1 cellular context compared by ENCODE assay signal in the genomic region with DNA sequence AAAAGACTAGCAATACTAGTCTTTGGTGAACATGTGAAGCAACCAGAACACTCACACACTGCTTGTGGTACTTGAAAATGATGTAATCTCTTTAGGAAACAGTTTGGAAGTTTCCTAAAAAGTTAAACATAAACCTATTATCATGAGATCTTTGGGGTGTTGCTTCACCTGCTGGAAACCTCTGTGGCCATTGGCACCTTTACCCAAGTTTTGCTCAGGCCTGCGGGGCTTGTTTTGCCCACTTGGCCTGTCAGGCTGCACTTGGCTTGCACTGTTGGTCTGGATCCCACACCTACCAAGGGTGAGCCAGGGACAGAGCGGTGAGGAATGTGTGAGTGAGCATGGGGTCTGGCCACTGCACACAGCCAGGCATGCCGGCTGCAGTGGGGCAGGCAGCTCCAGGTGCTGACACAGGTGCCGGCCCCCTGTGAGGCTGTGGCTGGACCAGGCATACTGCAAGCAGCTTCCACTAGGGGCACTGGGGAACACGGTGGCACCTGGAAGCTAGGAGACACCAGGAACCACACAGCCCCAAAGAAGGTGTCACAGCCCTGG.
A peak's percentile ranks its signal among the peaks of the same experiment; 100 is the strongest.
TF ChIP-seq lines count a peak whose summit lies in the region.

No MANE protein-coding gene starts in this region.

TF ChIP-seq in K562, 482 proteins besides CTCF, POLR2A, EP300 and RAD21 (continued from another document):
- TF ChIP-seq RAD51 (IDR thresholded peaks at IDR 0.05; ENCODE audit: borderline replicate concordance, low read depth) (no peak), CEBPG (CRISPR knock-in tag; IDR thresholded peaks at IDR 0.05) (no peak), CEBPG (tag; conservative IDR thresholded peaks at IDR 0.05 in 1 of 2, IDR thresholded peaks at IDR 0.05 in 1 of 2) (peak in 1 of 2 experiments; percentile 29; a peak in 1 of 4 replicates), NFRKB (IDR thresholded peaks at IDR 0.05; ENCODE audit: low read depth) (no peak), LEF1 (IDR thresholded peaks at IDR 0.05) (no peak)
- TF ChIP-seq, protein P1, sequence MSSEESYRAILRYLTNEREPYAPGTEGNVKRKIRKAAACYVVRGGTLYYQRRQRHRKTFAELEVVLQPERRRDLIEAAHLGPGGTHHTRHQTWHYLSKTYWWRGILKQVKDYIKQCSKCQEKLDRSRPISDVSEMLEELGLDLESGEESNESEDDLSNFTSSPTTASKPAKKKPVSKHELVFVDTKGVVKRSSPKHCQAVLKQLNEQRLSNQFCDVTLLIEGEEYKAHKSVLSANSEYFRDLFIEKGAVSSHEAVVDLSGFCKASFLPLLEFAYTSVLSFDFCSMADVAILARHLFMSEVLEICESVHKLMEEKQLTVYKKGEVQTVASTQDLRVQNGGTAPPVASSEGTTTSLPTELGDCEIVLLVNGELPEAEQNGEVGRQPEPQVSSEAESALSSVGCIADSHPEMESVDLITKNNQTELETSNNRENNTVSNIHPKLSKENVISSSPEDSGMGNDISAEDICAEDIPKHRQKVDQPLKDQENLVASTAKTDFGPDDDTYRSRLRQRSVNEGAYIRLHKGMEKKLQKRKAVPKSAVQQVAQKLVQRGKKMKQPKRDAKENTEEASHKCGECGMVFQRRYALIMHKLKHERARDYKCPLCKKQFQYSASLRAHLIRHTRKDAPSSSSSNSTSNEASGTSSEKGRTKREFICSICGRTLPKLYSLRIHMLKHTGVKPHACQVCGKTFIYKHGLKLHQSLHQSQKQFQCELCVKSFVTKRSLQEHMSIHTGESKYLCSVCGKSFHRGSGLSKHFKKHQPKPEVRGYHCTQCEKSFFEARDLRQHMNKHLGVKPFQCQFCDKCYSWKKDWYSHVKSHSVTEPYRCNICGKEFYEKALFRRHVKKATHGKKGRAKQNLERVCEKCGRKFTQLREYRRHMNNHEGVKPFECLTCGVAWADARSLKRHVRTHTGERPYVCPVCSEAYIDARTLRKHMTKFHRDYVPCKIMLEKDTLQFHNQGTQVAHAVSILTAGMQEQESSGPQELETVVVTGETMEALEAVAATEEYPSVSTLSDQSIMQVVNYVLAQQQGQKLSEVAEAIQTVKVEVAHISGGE (CRISPR knock-in tag; IDR thresholded peaks at IDR 0.05) = no peak
TF ChIP-seq in K562: peak in this region for 1.
